8 cellular contexts compared by ENCODE assay signal in genomic region chr1:230976825-230977747, GRCh38. TPM values are rescaled to one million over a fixed set of nuclear protein-coding genes. Genes with fewer than 3 reads are reported as not detected.
A peak's percentile ranks its signal among the peaks of the same experiment; 100 is the strongest.
DNase-seq lines count a peak whose midpoint lies in the region; ATAC-seq lines count a peak whose summit lies in the region.

No MANE protein-coding gene starts in this region.

- H3K4me3 Mint-ChIP-seq in CD4-positive, CD25-positive, alpha-beta regulatory T cell, result peak overlapping the region; percentile 89 to 97 (median 95)
- H3K4me3 Mint-ChIP-seq in activated naive CD4-positive, alpha-beta T cell treated with anti-CD3 and anti-CD28 coated beads, Interleukin-2, amount 10 ng/mL, durations not matched to agents 7 days and 5 days, result peak overlapping the region; percentile 94

- no peaks in the 10 kb centered on the region for H3K9me3 Mint-ChIP-seq in CD4-positive, CD25-positive, alpha-beta regulatory T cell
- H3K9me3 Mint-ChIP-seq in activated naive CD4-positive, alpha-beta T cell treated with anti-CD3 and anti-CD28 coated beads, Interleukin-2, amount 10 ng/mL, durations not matched to agents 7 days and 5 days, result no peaks in the 10 kb centered on the region

- peak; percentile 12 to 82 (median 65) for DNase-seq in CD4-positive, CD25-positive, alpha-beta regulatory T cell
- DNase-seq in MG63, result no peak
- peak; percentile 50 for DNase-seq in activated naive CD4-positive, alpha-beta T cell treated with anti-CD3 and anti-CD28 coated beads, Interleukin-2, amount 10 ng/mL, durations not matched to agents 7 days and 5 days
- peak; percentile 48 for DNase-seq in medulla oblongata (ENCODE audit: extremely low spot score)
- DNase-seq in NCI-H524 treated with DMSO at 0.1 percent for 48 hours (lab: John Stamatoyannopoulos, UW), result no peak
- DNase-seq in cortex of kidney (lab: John Stamatoyannopoulos, UW), result no peak
- DNase-seq in foreskin melanocyte, result no peak

- H3K27ac Mint-ChIP-seq in CD4-positive, CD25-positive, alpha-beta regulatory T cell, result peak overlapping the region; percentile 93 to 98 (median 94)
- peak overlapping the region; percentile 98 for H3K27ac Mint-ChIP-seq in activated naive CD4-positive, alpha-beta T cell treated with anti-CD3 and anti-CD28 coated beads, Interleukin-2, amount 10 ng/mL, durations not matched to agents 7 days and 5 days

- H3K36me3 Mint-ChIP-seq in CD4-positive, CD25-positive, alpha-beta regulatory T cell, result peaks cover 5% of the 10 kb centered on the region
- H3K36me3 Mint-ChIP-seq in activated naive CD4-positive, alpha-beta T cell treated with anti-CD3 and anti-CD28 coated beads, Interleukin-2, amount 10 ng/mL, durations not matched to agents 7 days and 5 days, result peaks cover 34% of the 10 kb centered on the region

- H3K27me3 ChIP-seq in CD4-positive, CD25-positive, alpha-beta regulatory T cell (ENCODE audit: control insufficient read depth, insufficient read depth, low read length), result no peaks in the 10 kb centered on the region
- no peaks in the 10 kb centered on the region for H3K27me3 ChIP-seq in MG63

- peaks cover 63% of the 10 kb centered on the region for H3K4me1 ChIP-seq in CD4-positive, CD25-positive, alpha-beta regulatory T cell (ENCODE audit: control insufficient read depth, insufficient read depth, low read length, poor library complexity, severe bottlenecking)

- ATAC-seq in CD4-positive, CD25-positive, alpha-beta regulatory T cell (ENCODE audit: low read depth in 2 of 2), result no peak
- ATAC-seq in GM18873 (IDR thresholded peaks at IDR 0.05; ENCODE audit: low FRiP score, unreplicated experiment), result no peak

- H3K27ac ChIP-seq in CD4-positive, CD25-positive, alpha-beta regulatory T cell (ENCODE audit: insufficient read depth, low read length, poor library complexity, severe bottlenecking), result peak overlapping the region; percentile 83

- H3K4me1 Mint-ChIP-seq in CD4-positive, CD25-positive, alpha-beta regulatory T cell, result peaks cover 15 to 50% (median 43%) of the 10 kb centered on the region in 4 donors
- H3K4me1 Mint-ChIP-seq in activated naive CD4-positive, alpha-beta T cell treated with anti-CD3 and anti-CD28 coated beads, Interleukin-2, amount 10 ng/mL, durations not matched to agents 7 days and 5 days, result peaks cover 54% of the 10 kb centered on the region

- H3K4me3 ChIP-seq in CD4-positive, CD25-positive, alpha-beta regulatory T cell (ENCODE audit: low read depth, low read length), result peak overlapping the region; percentile 91
- H3K4me3 ChIP-seq in MG63, result peak overlapping the region; percentile 81

- CTCF ChIA-PET in activated naive CD4-positive, alpha-beta T cell treated with anti-CD3 and anti-CD28 coated beads, Interleukin-2, amount 10 ng/mL, durations not matched to agents 7 days and 5 days (lab: Charles Lee), result interaction anchor here (1.0 kb wide), 1 partner anchor 8 kb away, joined by 3 read pairs; no protein-coding TSS in a partner anchor

- H3K27me3 Mint-ChIP-seq in CD4-positive, CD25-positive, alpha-beta regulatory T cell, result no peaks in the 10 kb centered on the region
- H3K27me3 Mint-ChIP-seq in activated naive CD4-positive, alpha-beta T cell treated with anti-CD3 and anti-CD28 coated beads, Interleukin-2, amount 10 ng/mL, durations not matched to agents 7 days and 5 days, result no peaks in the 10 kb centered on the region

- no peaks in the 10 kb centered on the region for H3K9me3 ChIP-seq in CD4-positive, CD25-positive, alpha-beta regulatory T cell (ENCODE audit: control insufficient read depth in 2 of 2, low read length in 2 of 2)
- H3K9me3 ChIP-seq in MG63, result no peaks in the 10 kb centered on the region

- peaks cover 18% of the 10 kb centered on the region for H3K36me3 ChIP-seq in CD4-positive, CD25-positive, alpha-beta regulatory T cell (ENCODE audit: control insufficient read depth, insufficient read depth, low read length)
- H3K36me3 ChIP-seq in MG63, result peaks cover 23% of the 10 kb centered on the region

RNA-seq across cellular contexts. Expression of gene TTC13, which starts 1.6 kb away (rescaled TPM):
- total RNA-seq in CD4-positive, CD25-positive, alpha-beta regulatory T cell, result 40.5 TPM
- 10 to 100 TPM in 3 of 4 donors, 1 to 10 TPM in 1; 8.9 to 13.8 (median 11.1) TPM for polyA plus RNA-seq in CD4-positive, CD25-positive, alpha-beta regulatory T cell
- 25.1 and 33.0 TPM in 2 replicates for total RNA-seq in MG63 (2014; rRNA removed; shearing (Covaris generic); ENCODE audit: low replicate concordance)

RNA-seq across cellular contexts. Expression of gene ARV1, which starts 1.8 kb away (rescaled TPM):
- total RNA-seq in CD4-positive, CD25-positive, alpha-beta regulatory T cell, result 6.8 TPM
- 10 to 100 TPM; 30.7 to 41.6 (median 35.1) TPM for polyA plus RNA-seq in CD4-positive, CD25-positive, alpha-beta regulatory T cell
- 4.3 and 8.1 TPM in 2 replicates for total RNA-seq in MG63 (2014; rRNA removed; shearing (Covaris generic); ENCODE audit: low replicate concordance)

Comparison
In these comparisons a context has a peak if more than half of its experiments do, and no peak if none do; other contexts are left out.
1. DNase-seq: peak in CD4-positive, CD25-positive, alpha-beta regulatory T cell (3 of 3), activated naive CD4-positive, alpha-beta T cell treated with anti-CD3 and anti-CD28 coated beads, Interleukin-2, amount 10 ng/mL, durations not matched to agents 7 days and 5 days (single experiment) and medulla oblongata (single experiment); none in MG63 (single experiment), NCI-H524 treated with DMSO at 0.1 percent for 48 hours (single experiment), cortex of kidney (single experiment) and foreskin melanocyte (single experiment).